ENCODE assay signal across 8 cellular contexts in the genomic region with DNA sequence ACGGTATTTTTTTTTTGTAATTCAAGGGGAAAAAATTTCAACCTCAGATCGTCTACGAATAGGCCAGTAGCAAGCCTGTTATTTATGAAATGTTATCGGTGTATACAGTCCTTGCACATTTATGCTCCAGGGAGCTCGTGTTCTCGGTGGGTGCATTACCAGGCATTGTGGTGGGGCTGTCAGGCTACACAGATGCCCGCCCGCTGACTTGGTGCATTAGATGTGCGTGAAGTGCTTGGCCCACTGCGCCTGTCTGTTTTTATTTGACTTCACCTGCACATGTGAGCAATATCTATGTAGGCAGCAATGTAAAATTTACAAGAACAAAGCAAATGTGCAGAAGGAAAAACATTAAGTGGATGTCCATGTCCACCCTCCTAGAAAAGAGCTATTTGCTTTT. TPM values are rescaled to one million over a fixed set of nuclear protein-coding genes. Genes with fewer than 3 reads are reported as not detected.
DNase-seq lines count a peak whose midpoint lies in the region; ATAC-seq and TF ChIP-seq lines count a peak whose summit lies in the region.

No MANE protein-coding gene starts in this region.

- H3K27ac Mint-ChIP-seq in activated T-cell treated with anti-CD3 and anti-CD28 coated beads, Interleukin-2, amount 50 U/mL, for 24 hours: peak overlapping the region; percentile 97

- no peak for TF ChIP-seq POLR2A in adrenal gland (IDR thresholded peaks at IDR 0.05)

- H3K36me3 ChIP-seq in adrenal gland (replicated peaks in 1 of 2): no peaks in the 10 kb centered on the region
- no peaks in the 10 kb centered on the region for H3K36me3 ChIP-seq in lower lobe of right lung
- H3K36me3 ChIP-seq in thoracic aorta: no peaks in the 10 kb centered on the region

- H3K4me1 ChIP-seq in adrenal gland (replicated peaks in 1 of 2) (peaks cover 23 to 53% of the 10 kb centered on the region in 2 donors), lower lobe of right lung (peaks cover 46% of the 10 kb centered on the region), thoracic aorta (ENCODE audit: control insufficient read depth in 1 of 2, low read depth in 2 of 2) (peaks cover 13 to 51% of the 10 kb centered on the region in 2 donors)

- peak overlapping the region; percentile 90 for H3K4me3 Mint-ChIP-seq in activated T-cell treated with anti-CD3 and anti-CD28 coated beads, Interleukin-2, amount 50 U/mL, for 24 hours

- H3K9me3 ChIP-seq in adrenal gland (replicated peaks in 1 of 3): no peaks in the 10 kb centered on the region
- no peaks in the 10 kb centered on the region for H3K9me3 ChIP-seq in lower lobe of right lung
- H3K9me3 ChIP-seq in thoracic aorta: no peaks in the 10 kb centered on the region

- H3K36me3 Mint-ChIP-seq in activated T-cell treated with anti-CD3 and anti-CD28 coated beads, Interleukin-2, amount 50 U/mL, for 24 hours (ENCODE audit: low read depth): peaks cover 45% of the 10 kb centered on the region

- intact Hi-C loops in adrenal gland (cut with DNase I): loop anchor here (5.0 kb wide), 3 partner anchors 43 to 67 kb away; no protein-coding TSS in a partner anchor
- intact Hi-C loops in lower lobe of right lung (cut with DNase I): no loop called here

- no peaks in the 10 kb centered on the region for H3K27me3 ChIP-seq in adrenal gland
- H3K27me3 ChIP-seq in lower lobe of right lung (ENCODE audit: low read depth): no peaks in the 10 kb centered on the region
- no peaks in the 10 kb centered on the region for H3K27me3 ChIP-seq in thoracic aorta (replicated peaks; ENCODE audit: insufficient read depth)

- no peaks in the 10 kb centered on the region for H3K27me3 Mint-ChIP-seq in activated T-cell treated with anti-CD3 and anti-CD28 coated beads, Interleukin-2, amount 50 U/mL, for 24 hours

- peaks cover 52% of the 10 kb centered on the region for H3K4me1 Mint-ChIP-seq in activated T-cell treated with anti-CD3 and anti-CD28 coated beads, Interleukin-2, amount 50 U/mL, for 24 hours (ENCODE audit: low read depth)

- H3K27ac ChIP-seq in adrenal gland (peak overlapping the region; percentile 82 to 97 (median 96)), lower lobe of right lung (peak overlapping the region; percentile 89), thoracic aorta (peak overlapping the region; percentile 78 to 85)

- H3K4me3 ChIP-seq in adrenal gland: peak overlapping the region in 1 of 4 donors; percentile 98
- peak overlapping the region; percentile 88 for H3K4me3 ChIP-seq in lower lobe of right lung
- peak overlapping the region; percentile 97 for H3K4me3 ChIP-seq in thoracic aorta

- ATAC-seq in lower lobe of right lung (no peak), thoracic aorta (ENCODE audit: insufficient number of reproducible peaks, low FRiP score, low read depth) (no peak), GM21390 (IDR thresholded peaks at IDR 0.05; ENCODE audit: unreplicated experiment) (no peak)

- TF ChIP-seq CTCF in adrenal gland (IDR thresholded peaks at IDR 0.05) (no peak), lower lobe of right lung (IDR thresholded peaks at IDR 0.05) (no peak), thoracic aorta (IDR thresholded peaks at IDR 0.05) (no peak)

- no peak for DNase-seq in activated T-cell treated with anti-CD3 and anti-CD28 coated beads, Interleukin-2, amount 50 U/mL, for 24 hours
- no peak for DNase-seq in activated T-cell treated with anti-CD3 and anti-CD28 coated beads, Interleukin-2, amount 50 U/mL, for 1 hour
- no peak for DNase-seq in adrenal gland
- DNase-seq in lower lobe of right lung: no peak
- no peak for DNase-seq in thoracic aorta (ENCODE audit: low spot score)
- DNase-seq in NOMO-1 treated with dmso at 0.1 percent for 144 hours (lab: John Stamatoyannopoulos, UW; ENCODE audit: unreplicated experiment): no peak
- no peak for DNase-seq in EL

- peaks cover 2% of the 10 kb centered on the region for H3K9me3 Mint-ChIP-seq in activated T-cell treated with anti-CD3 and anti-CD28 coated beads, Interleukin-2, amount 50 U/mL, for 24 hours

- WGBS in adrenal gland, 4 donors: 33 to 56% (median 46%) methylated on average over 10 of the region's 10 CpGs

RNA-seq across cellular contexts. Expression of gene FOXK1, which starts 2.7 kb away (rescaled TPM):
- total RNA-seq in adrenal gland (10 to 100 TPM; 28.4 to 63.1 (median 42.5) TPM), lower lobe of right lung (28.8 TPM), thoracic aorta (10 to 100 TPM; 34.3 to 62.4 TPM)
- polyA plus RNA-seq in adrenal gland: 10 to 100 TPM in 1 of 3 donors, 1 to 10 TPM in 2; 4.8 to 21.3 (median 9.0) TPM
